Comparison of ENCODE assay signal across 24 cellular contexts in genomic region chr20:34018166-34018565, GRCh38. TPM values are rescaled to one million over a fixed set of nuclear protein-coding genes. Genes with fewer than 3 reads are reported as not detected.
DNase-seq lines count a peak whose midpoint lies in the region; ATAC-seq and TF ChIP-seq lines count a peak whose summit lies in the region.
"Had no signal": no experiment of that assay in that cellular context is flagged by ENCODE, and none has a peak within 500 bp of the region (broad histone marks: within the 10 kb centered on the region; RNA-seq: fewer than 3 reads in every experiment).

No MANE protein-coding gene starts in this region.

- H2BK5ac ChIP-seq in mesenchymal stem cell (ENCODE audit: low read depth, low read length, poor library complexity, severe bottlenecking) = no peak overlapping the region

- no peak overlapping the region for H3K18ac ChIP-seq in mesenchymal stem cell (ENCODE audit: low read depth in 1 of 2, low read length in 2 of 2)

- TF ChIP-seq CTCF in cardiac muscle cell (IDR thresholded peaks at IDR 0.05; ENCODE audit: low read depth, low read length) = no peak
- TF ChIP-seq CTCF in heart left ventricle (IDR thresholded peaks at IDR 0.05) = no peak

- no peak overlapping the region for H3K4ac ChIP-seq in mesenchymal stem cell (ENCODE audit: low read depth in 1 of 2, low read length in 2 of 2)

- no peaks in the 10 kb centered on the region for H3K36me3 Mint-ChIP-seq in activated T-helper 17 cell treated with anti-CD3 and anti-CD28 coated beads, Interleukin-2, amount 50 U/mL, for 72 hours (ENCODE audit: low read depth)
- peaks cover 6% of the 10 kb centered on the region for H3K36me3 Mint-ChIP-seq in stimulated activated memory B cell treated with anti-CD40 and anti-IgM and Interleukin-4, amounts not matched to agents 10 μg/mL and 1 μg/mL and 100 μg/mL, for 72 hours

- H2AK5ac ChIP-seq in mesenchymal stem cell (ENCODE audit: low read length, severe bottlenecking) = no peak overlapping the region

- no peak overlapping the region for H3K4me2 ChIP-seq in mesenchymal stem cell (ENCODE audit: low read length, poor library complexity, severe bottlenecking)
- H3K4me2 ChIP-seq: PC-9 had no signal

- H2BK120ac ChIP-seq in mesenchymal stem cell (ENCODE audit: low read depth, low read length) = no peak overlapping the region

- no peak overlapping the region for H2AFZ ChIP-seq in mesenchymal stem cell (ENCODE audit: low read depth, low read length)
- H2AFZ ChIP-seq: PC-9 had no signal

- no peak overlapping the region for H4K8ac ChIP-seq in mesenchymal stem cell (ENCODE audit: low read length)

- no peak overlapping the region for H3K4me3 Mint-ChIP-seq in activated T-helper 17 cell treated with anti-CD3 and anti-CD28 coated beads, Interleukin-2, amount 50 U/mL, for 72 hours
- no peak overlapping the region for H3K4me3 Mint-ChIP-seq in stimulated activated memory B cell treated with anti-CD40 and anti-IgM and Interleukin-4, amounts not matched to agents 10 μg/mL and 1 μg/mL and 100 μg/mL, for 72 hours
- H3K4me3 Mint-ChIP-seq: nephron had no signal

- no peak overlapping the region for H3K4me3 ChIP-seq in cardiac muscle cell
- H3K4me3 ChIP-seq in heart left ventricle = no peak overlapping the region
- H3K4me3 ChIP-seq in mesenchymal stem cell (ENCODE audit: insufficient read depth in 1 of 2, low read depth in 1 of 2, low read length in 2 of 2) = no peak overlapping the region
- H3K4me3 ChIP-seq: adrenal gland, lower lobe of right lung, PC-9, prostate gland had no signal

- 38 to 67% (median 54%) methylated on average over 1 of the region's 1 CpG for WGBS in heart left ventricle, 4 donors
- WGBS in mesenchymal stem cell = no CpG with 5 or more reads among the region's 1 CpG

- no peak for TF ChIP-seq POLR2A in heart left ventricle (IDR thresholded peaks at IDR 0.05)

- intact Hi-C loops in heart left ventricle (cut with DNase I) = no loop called here

- no peak for ATAC-seq in heart left ventricle
- ATAC-seq in activated T-helper 17 cell treated with anti-CD3 and anti-CD28 coated beads, Interleukin-2, amount 50 U/mL, for 72 hours (replicated peaks) = no peak
- no peak for ATAC-seq in stimulated activated memory B cell treated with anti-CD40 and anti-IgM and Interleukin-4, amounts not matched to agents 10 μg/mL and 1 μg/mL and 100 μg/mL, for 72 hours
- ATAC-seq: lower lobe of right lung had no signal

- H3K4me1 Mint-ChIP-seq in activated T-helper 17 cell treated with anti-CD3 and anti-CD28 coated beads, Interleukin-2, amount 50 U/mL, for 72 hours = peaks cover 66% of the 10 kb centered on the region
- peaks cover 92% of the 10 kb centered on the region for H3K4me1 Mint-ChIP-seq in stimulated activated memory B cell treated with anti-CD40 and anti-IgM and Interleukin-4, amounts not matched to agents 10 μg/mL and 1 μg/mL and 100 μg/mL, for 72 hours

- H3K9me3 ChIP-seq in cardiac muscle cell (ENCODE audit: low read depth) = no peaks in the 10 kb centered on the region
- peaks cover 0 to 3% (median 0%) of the 10 kb centered on the region in 12 donors for H3K9me3 ChIP-seq in heart left ventricle
- H3K9me3 ChIP-seq in mesenchymal stem cell (ENCODE audit: control insufficient read depth, low read length) = no peaks in the 10 kb centered on the region
- H3K9me3 ChIP-seq: adrenal gland, lower lobe of right lung, prostate gland had no signal

- peak overlapping the region; percentile 23 for H3K27ac Mint-ChIP-seq in activated T-helper 17 cell treated with anti-CD3 and anti-CD28 coated beads, Interleukin-2, amount 50 U/mL, for 72 hours
- peak overlapping the region; percentile 3 for H3K27ac Mint-ChIP-seq in stimulated activated memory B cell treated with anti-CD40 and anti-IgM and Interleukin-4, amounts not matched to agents 10 μg/mL and 1 μg/mL and 100 μg/mL, for 72 hours
- H3K27ac Mint-ChIP-seq: activated T-helper 2 cell treated with anti-CD3 and anti-CD28 coated beads, Interferon-gamma antibody, Interleukin-2, Interleukin-4, amounts not matched to agents 10 μg/mL and 5 μg/mL and 100 μg/mL, durations not matched to agents 14 hours and 24 hours and 36 hours had no signal

- H3K36me3 ChIP-seq in cardiac muscle cell (no peaks in the 10 kb centered on the region), heart left ventricle (no peaks in the 10 kb centered on the region), mesenchymal stem cell (ENCODE audit: control insufficient read depth in 1 of 2, insufficient read depth in 2 of 2, low read depth in 1 of 2, low read length in 2 of 2) (no peaks in the 10 kb centered on the region)
- H3K36me3 ChIP-seq: adrenal gland, lower lobe of right lung, prostate gland had no signal

- no peaks in the 10 kb centered on the region for H3K27me3 Mint-ChIP-seq in activated T-helper 17 cell treated with anti-CD3 and anti-CD28 coated beads, Interleukin-2, amount 50 U/mL, for 72 hours
- H3K27me3 Mint-ChIP-seq in stimulated activated memory B cell treated with anti-CD40 and anti-IgM and Interleukin-4, amounts not matched to agents 10 μg/mL and 1 μg/mL and 100 μg/mL, for 72 hours = no peaks in the 10 kb centered on the region

- no peak overlapping the region for H3K9ac ChIP-seq in mesenchymal stem cell (ENCODE audit: low read length)

- no peak overlapping the region for H2BK12ac ChIP-seq in mesenchymal stem cell (ENCODE audit: low read length in 2 of 2)

- H3K9me3 Mint-ChIP-seq in activated T-helper 17 cell treated with anti-CD3 and anti-CD28 coated beads, Interleukin-2, amount 50 U/mL, for 72 hours = no peaks in the 10 kb centered on the region
- H3K9me3 Mint-ChIP-seq in stimulated activated memory B cell treated with anti-CD40 and anti-IgM and Interleukin-4, amounts not matched to agents 10 μg/mL and 1 μg/mL and 100 μg/mL, for 72 hours = no peaks in the 10 kb centered on the region
- H3K9me3 Mint-ChIP-seq: activated T-helper 2 cell treated with anti-CD3 and anti-CD28 coated beads, Interferon-gamma antibody, Interleukin-2, Interleukin-4, amounts not matched to agents 10 μg/mL and 5 μg/mL and 100 μg/mL, durations not matched to agents 14 hours and 24 hours and 36 hours; nephron had no signal

- H3K27ac ChIP-seq in cardiac muscle cell = peak overlapping the region; percentile 44
- no peak overlapping the region for H3K27ac ChIP-seq in heart left ventricle
- peak overlapping the region; percentile 12 for H3K27ac ChIP-seq in mesenchymal stem cell (ENCODE audit: low read length, poor library complexity, severe bottlenecking)
- H3K27ac ChIP-seq: adrenal gland, lower lobe of right lung, PC-9, prostate gland had no signal

- H3K27me3 ChIP-seq in cardiac muscle cell = no peaks in the 10 kb centered on the region
- no peaks in the 10 kb centered on the region for H3K27me3 ChIP-seq in heart left ventricle
- H3K27me3 ChIP-seq in mesenchymal stem cell (ENCODE audit: control insufficient read depth in 1 of 2, insufficient read depth in 1 of 2, low read length in 2 of 2) = no peaks in the 10 kb centered on the region
- H3K27me3 ChIP-seq: adrenal gland had no signal

- H4K91ac ChIP-seq in mesenchymal stem cell (ENCODE audit: low read length) = no peak overlapping the region

- no peak for DNase-seq in cardiac muscle cell (ENCODE audit: low read depth in 1 of 2, low spot score in 1 of 2)
- no peak for DNase-seq in heart left ventricle
- DNase-seq in mesenchymal stem cell = no peak
- DNase-seq in NCI-H774 (lab: John Stamatoyannopoulos, UW) = no peak
- no peak for DNase-seq in NCI-H526 treated with DMSO at 0.1 percent for 48 hours (lab: John Stamatoyannopoulos, UW)
- DNase-seq in kidney glomerular epithelial cell (lab: John Stamatoyannopoulos, UW) = no peak
- DNase-seq: activated CD4-positive, CD25-positive, alpha-beta regulatory T cell treated with anti-CD3 and anti-CD28 coated beads, Interleukin-2, amount 50 U/mL, for 72 hours; activated CD8-positive, alpha-beta memory T cell treated with anti-CD3 and anti-CD28 coated beads for 24 hours; adrenal gland; central memory CD4-positive, alpha-beta T cell; DMS79; effector CD8-positive, alpha-beta T cell; head of caudate nucleus; lower lobe of right lung; NCI-H1694; NCI-H2227 treated with DMSO at 0.1 percent for 48 hours; PC-9; small intestine; stimulated activated CD4-positive, alpha-beta T cell treated with anti-CD3 and anti-CD28 coated beads, Interleukin-4, amount 100 ng/mL, for 24 hours had no signal

- H3K79me1 ChIP-seq in mesenchymal stem cell (replicated peaks; ENCODE audit: low read length, poor library complexity, severe bottlenecking) = peaks cover 19% of the 10 kb centered on the region

- H3K23ac ChIP-seq in mesenchymal stem cell (ENCODE audit: low read length in 2 of 2) = no peak overlapping the region

- no peak overlapping the region for H2BK15ac ChIP-seq in mesenchymal stem cell (ENCODE audit: low read depth, poor library complexity, severe bottlenecking)

- H3K4me1 ChIP-seq in cardiac muscle cell (ENCODE audit: low read depth) = peaks cover 15% of the 10 kb centered on the region
- peaks cover 3 to 77% (median 62%) of the 10 kb centered on the region in 12 donors for H3K4me1 ChIP-seq in heart left ventricle
- peaks cover 10% of the 10 kb centered on the region for H3K4me1 ChIP-seq in mesenchymal stem cell (ENCODE audit: control insufficient read depth, insufficient read depth, low read depth, low read length)
- H3K4me1 ChIP-seq: prostate gland had no signal

- H3K14ac ChIP-seq in mesenchymal stem cell (ENCODE audit: low read length in 2 of 2) = no peak overlapping the region

RNA-seq across cellular contexts. Expression of gene RALY, which starts 24.5 kb away (rescaled TPM):
- total RNA-seq in cardiac muscle cell (241 TPM in 2 replicates), heart left ventricle (100 to 1,000 TPM in 7 of 9 donors, 10 to 100 TPM in 2; 99.2 to 148 (median 106) TPM)
- polyA plus RNA-seq in cardiac muscle cell (308 and 311 TPM in 2 replicates), heart left ventricle (100 to 1,000 TPM; 130 to 210 TPM)
- 100 to 1,000 TPM; 112 to 142 TPM for total RNA-seq in activated T-helper 17 cell treated with anti-CD3 and anti-CD28 coated beads, Interleukin-2, amount 50 U/mL, for 72 hours
- 89.2 TPM for polyA plus RNA-seq in mesenchymal stem cell (2013, experiment 1 of 2)
- polyA plus RNA-seq in mesenchymal stem cell (2013, experiment 2 of 2) = 90.9 TPM

Comparison
In these comparisons a context has a peak if more than half of its experiments do, and no peak if none do; other contexts are left out.
1. H3K27ac ChIP-seq: peak in cardiac muscle cell (single experiment) and mesenchymal stem cell (single experiment); none in heart left ventricle (0 of 12).